21 cellular contexts compared by ENCODE assay signal in genomic region chr13:64127192-64127591, GRCh38.
"Had no signal": no experiment of that assay in that cellular context is flagged by ENCODE, and none has a peak within 500 bp of the region (broad histone marks: within the 10 kb centered on the region; RNA-seq: fewer than 3 reads in every experiment).

No MANE protein-coding gene starts in this region.

- H3K27me3 ChIP-seq: esophagus muscularis mucosa, foreskin keratinocyte, gastroesophageal sphincter, heart left ventricle, hepatocyte, spleen, testis, tibial artery had no signal

- FAIRE-seq: kidney had no signal

- H3K4me1 ChIP-seq: esophagus muscularis mucosa, foreskin keratinocyte, gastroesophageal sphincter, heart left ventricle, parathyroid adenoma, spleen, testis, tibial artery had no signal

- DNase-seq: dorsolateral prefrontal cortex; effector CD4-positive, alpha-beta T cell; endodermal cell; foreskin keratinocyte; heart left ventricle; kidney; natural killer cell; spleen; stimulated activated CD4-positive, alpha-beta T cell treated with anti-CD3 and anti-CD28 coated beads, Interleukin-4, amount 100 ng/mL, for 4 hours; stimulated activated naive CD8-positive, alpha-beta T cell treated with anti-CD3 and anti-CD28 coated beads, Interleukin-15, Interleukin-2, amounts not matched to agents 100 U/mL and 50 U/mL, for 24 hours; substantia nigra; testis; tibial artery had no signal

- H3K27ac ChIP-seq: dorsolateral prefrontal cortex, esophagus muscularis mucosa, foreskin keratinocyte, gastroesophageal sphincter, heart left ventricle, hepatocyte, parathyroid adenoma, spleen, testis, tibial artery had no signal

- H3K9me3 ChIP-seq: esophagus muscularis mucosa, gastroesophageal sphincter, heart left ventricle, testis, tibial artery had no signal

- H3K4me2 ChIP-seq: hepatocyte had no signal

- H3K4me3 ChIP-seq: dorsolateral prefrontal cortex, esophagus muscularis mucosa, gastroesophageal sphincter, heart left ventricle, hepatocyte, lung, spleen, testis, tibial artery had no signal

- H3K79me2 ChIP-seq: hepatocyte, parathyroid adenoma had no signal

- ATAC-seq: foreskin keratinocyte; gastroesophageal sphincter; heart left ventricle; left lobe of liver; natural killer cell; sciatic nerve; stimulated activated memory B cell treated with anti-CD40 and anti-IgM and Interleukin-4, amounts not matched to agents 10 μg/mL and 1 μg/mL and 100 μg/mL, for 72 hours; stimulated activated naive CD8-positive, alpha-beta T cell treated with anti-CD3 and anti-CD28 coated beads, Interleukin-15, Interleukin-2, amounts not matched to agents 100 U/mL and 50 U/mL, for 24 hours had no signal

- H3K36me3 ChIP-seq: esophagus muscularis mucosa, gastroesophageal sphincter, heart left ventricle, spleen, tibial artery had no signal

- H3K9ac ChIP-seq: parathyroid adenoma had no signal

- H2AFZ ChIP-seq: parathyroid adenoma had no signal
